ENCODE assay signal across 22 cellular contexts in genomic region chr10:59517961-59518360, GRCh38.
DNase-seq lines count a peak whose midpoint lies in the region; FAIRE-seq and TF ChIP-seq lines count a peak whose summit lies in the region.
"Had no signal": no experiment of that assay in that cellular context is flagged by ENCODE, and none has a peak within 500 bp of the region (broad histone marks: within the 10 kb centered on the region; RNA-seq: fewer than 3 reads in every experiment).

No MANE protein-coding gene starts in this region.

- DNase-seq in NCI-H2081 (lab: John Stamatoyannopoulos, UW) (peak; percentile 7 to 42), NCI-H2081 treated with DMSO at 0.1 percent for 48 hours (lab: John Stamatoyannopoulos, UW) (no peak), cerebellum (ENCODE audit: low spot score) (peak; percentile 7), putamen (ENCODE audit: low spot score) (peak; percentile 66), DMS 273 treated with DMSO at 0.1 percent for 48 hours (lab: John Stamatoyannopoulos, UW) (no peak), H54 (ENCODE audit: insufficient read length, low spot score) (no peak)
- no peak for DNase-seq in effector CD8-positive, alpha-beta T cell (lab: John Stamatoyannopoulos, UW)
- DNase-seq: ACHN; CD8-positive, alpha-beta T cell; DMS153; Kasumi-1; NCI-H1694 treated with DMSO at 0.1 percent for 48 hours; NCI-H2107; NCI-H446 treated with DMSO at 0.1 percent for 48 hours; NCI-H526 treated with DMSO at 0.1 percent for 48 hours; SIG-M5 had no signal

- TF ChIP-seq POLR2A in H54 (IDR thresholded peaks at IDR 0.05; ENCODE audit: low read depth, low read length), result no peak

- no peaks in the 10 kb centered on the region for H3K27me3 ChIP-seq in layer of hippocampus (ENCODE audit: control insufficient read depth, insufficient read depth, low read length)
- H3K27me3 ChIP-seq: BLaER1 treated with 17β-estradiol and CSF1 and Interleukin-3, amounts not matched to agents 10 nM and 100 nM had no signal

- FAIRE-seq in H54 (lab: Jason Lieb, UNC), result no peak
- FAIRE-seq: G401.6, GM18507, H1 had no signal

- H3K27ac ChIP-seq in layer of hippocampus (ENCODE audit: low read depth, low read length), result peak overlapping the region; percentile 46
- H3K27ac ChIP-seq: 22Rv1; BLaER1 treated with 17β-estradiol and CSF1 and Interleukin-3, amounts not matched to agents 10 nM and 100 nM had no signal

Comparison
In these comparisons a context has a peak if more than half of its experiments do, and no peak if none do; other contexts are left out.
1. DNase-seq: peak in NCI-H2081 (2 of 2), cerebellum (single experiment) and putamen (single experiment); none in NCI-H2081 treated with DMSO at 0.1 percent for 48 hours (single experiment), DMS 273 treated with DMSO at 0.1 percent for 48 hours (single experiment), H54 (single experiment) and effector CD8-positive, alpha-beta T cell (single experiment).